In genomic region chr18:9614401-9615279, GRCh38 we compare ENCODE assay signal across 8 cellular contexts.
A peak's percentile ranks its signal among the peaks of the same experiment; 100 is the strongest.
DNase-seq lines count a peak whose midpoint lies in the region; ATAC-seq lines count a peak whose summit lies in the region.

TSS of gene PPP4R1 (minus strand) at chr18:9614559. CDS start at chr18:9614484, 75 bp downstream.

- peak; percentile 66 for ATAC-seq in HG03025 (IDR thresholded peaks at IDR 0.05; ENCODE audit: low FRiP score, unreplicated experiment)

- peak; percentile 51 for DNase-seq in NK-92 treated with Interleukin-12 subunit alpha and Interleukin-12 subunit beta, amount 100 ng/mL, for 24 hours (lab: John Stamatoyannopoulos, UW)
- DNase-seq in NK-92 (lab: John Stamatoyannopoulos, UW; ENCODE audit: unreplicated experiment) (no peak), NCI-H345 treated with DMSO at 0.1 percent for 48 hours (lab: John Stamatoyannopoulos, UW; ENCODE audit: unreplicated experiment) (peak; percentile 24), dedifferentiated amniotic fluid mesenchymal stem cell (ENCODE audit: extremely low spot score) (peak; percentile 38), left kidney (ENCODE audit: low read depth, low spot score) (peak; percentile 92)
- peak; percentile 63 for DNase-seq in activated CD4-positive, alpha-beta T cell treated with anti-CD3 and anti-CD28 coated beads, Interleukin-2, amount 50 U/mL, for 1 hour
- peak; percentile 50 to 69 for DNase-seq in stimulated activated CD4-positive, alpha-beta T cell treated with anti-CD3 and anti-CD28 coated beads, Interleukin-1b, Interleukin-23, amount 100 ng/mL, for 4 hours (ENCODE audit: low read depth in 2 of 2)
